21 cellular contexts compared by ENCODE assay signal in the genomic region with DNA sequence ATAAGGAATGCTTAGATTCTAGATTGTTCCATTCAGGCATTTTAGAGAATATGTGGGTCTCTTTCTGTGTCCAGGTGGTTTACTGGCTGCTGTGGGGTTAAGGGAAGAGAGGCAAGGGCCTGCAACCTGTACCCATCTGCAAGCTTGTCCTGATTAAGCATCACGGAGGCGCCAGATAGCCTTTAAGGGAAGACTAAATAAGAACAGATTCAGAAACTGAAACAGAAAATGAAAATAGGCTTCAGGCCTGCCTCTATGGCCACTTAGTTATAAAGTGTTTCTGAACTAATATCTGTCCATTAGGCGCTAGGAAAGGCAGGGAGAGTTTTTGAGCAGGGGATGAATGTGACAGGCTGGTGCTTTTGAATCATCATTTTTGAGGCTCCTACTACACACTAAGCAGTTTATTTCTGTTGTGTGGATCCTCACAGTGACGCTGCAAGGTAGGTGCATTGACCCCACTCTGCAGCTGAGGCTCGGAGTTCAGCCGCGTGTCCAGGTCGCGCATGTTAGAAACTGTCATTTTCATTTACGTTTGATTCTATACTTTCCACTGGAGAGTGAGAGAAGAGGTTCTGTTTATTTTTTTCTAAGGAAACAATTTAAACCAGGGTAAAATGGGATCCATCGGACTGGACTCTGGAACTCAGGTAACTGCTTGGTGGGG. TPM values are rescaled to one million over a fixed set of nuclear protein-coding genes. Genes with fewer than 3 reads are reported as not detected.
DNase-seq lines count a peak whose midpoint lies in the region; ATAC-seq and TF ChIP-seq lines count a peak whose summit lies in the region.
"Had no signal": no experiment of that assay in that cellular context is flagged by ENCODE, and none has a peak within 500 bp of the region (broad histone marks: within the 10 kb centered on the region; RNA-seq: fewer than 3 reads in every experiment).

No MANE protein-coding gene starts in this region.

- H3K9ac ChIP-seq in BLaER1 (no peak overlapping the region), Loucy (ENCODE audit: low read depth, low read length, poor library complexity, severe bottlenecking) (peak overlapping the region; percentile 81)

- no peaks in the 10 kb centered on the region for H3K79me2 ChIP-seq in Loucy (ENCODE audit: insufficient read depth, low read length)

- H3K4me3 Mint-ChIP-seq in activated CD4-positive, alpha-beta memory T cell treated with anti-CD3 and anti-CD28 coated beads for 36 hours, result no peak overlapping the region
- H3K4me3 Mint-ChIP-seq: CD8-positive, alpha-beta T cell had no signal

- H3K27me3 ChIP-seq in BLaER1 (no peaks in the 10 kb centered on the region), Loucy (ENCODE audit: insufficient read depth, low read length, poor library complexity, severe bottlenecking) (no peaks in the 10 kb centered on the region), WERI-Rb-1 (ENCODE audit: insufficient read depth, low read depth, severe bottlenecking) (no peaks in the 10 kb centered on the region), right lobe of liver (no peaks in the 10 kb centered on the region)
- H3K27me3 ChIP-seq: BE2C had no signal

- 38% methylated on average over 11 of the region's 11 CpGs for WGBS in right lobe of liver (ENCODE audit: insufficient coverage, low coverage, low lambda C conversion rate, missing lambda C conversion rate)

- no peak for DNase-seq in WERI-Rb-1
- DNase-seq in right lobe of liver, result peak in 1 of 3 donors; percentile 55
- no peak for DNase-seq in activated CD4-positive, alpha-beta memory T cell treated with anti-CD3 and anti-CD28 coated beads for 36 hours
- no peak for DNase-seq in NK-92 (lab: John Stamatoyannopoulos, UW; ENCODE audit: unreplicated experiment)
- DNase-seq: BE2C; Calu3; CD8-positive, alpha-beta T cell; DMS53; EL; KBM-7; NCI-H1048; NCI-H1436 treated with DMSO at 0.1 percent for 48 hours; NCI-H2029; NCI-H446; NCI-H526 treated with DMSO at 0.1 percent for 48 hours; NK-92 treated with Interleukin-12 subunit alpha and Interleukin-12 subunit beta, amount 100 ng/mL, for 24 hours; SHP77 treated with DMSO at 0.1 percent for 48 hours had no signal

- H3K4me1 ChIP-seq in BLaER1 (peaks cover 55% of the 10 kb centered on the region), Loucy (ENCODE audit: insufficient read depth, low read length, poor library complexity, severe bottlenecking) (peaks cover 82% of the 10 kb centered on the region), right lobe of liver (peaks cover 0 to 12% (median 2%) of the 10 kb centered on the region in 4 donors)

- no peak for TF ChIP-seq POLR2A in right lobe of liver (IDR thresholded peaks at IDR 0.05)

- TF ChIP-seq CTCF in Loucy (conservative IDR thresholded peaks at IDR 0.05; ENCODE audit: low read length) (no peak), WERI-Rb-1 (IDR thresholded peaks at IDR 0.05; ENCODE audit: low read depth, low read length) (no peak), right lobe of liver (IDR thresholded peaks at IDR 0.05) (no peak)

- no peaks in the 10 kb centered on the region for H3K9me3 Mint-ChIP-seq in activated CD4-positive, alpha-beta memory T cell treated with anti-CD3 and anti-CD28 coated beads for 36 hours
- H3K9me3 Mint-ChIP-seq: CD8-positive, alpha-beta T cell had no signal

- peaks cover 3% of the 10 kb centered on the region; the same call in 1 of the 2 replicates for H3F3A ChIP-seq in Loucy (ENCODE audit: low read depth)

- peaks cover 5% of the 10 kb centered on the region for H3K4me1 Mint-ChIP-seq in activated CD4-positive, alpha-beta memory T cell treated with anti-CD3 and anti-CD28 coated beads for 36 hours (ENCODE audit: low read depth)

- H3K27ac Mint-ChIP-seq in activated CD4-positive, alpha-beta memory T cell treated with anti-CD3 and anti-CD28 coated beads for 36 hours, result no peak overlapping the region
- H3K27ac Mint-ChIP-seq: CD8-positive, alpha-beta T cell had no signal

- POLR2A ChIA-PET in activated CD4-positive, alpha-beta memory T cell treated with anti-CD3 and anti-CD28 coated beads for 36 hours (lab: Charles Lee), result no interaction called here

- peak; percentile 64 to 79 (median 70) for ATAC-seq in right lobe of liver
- ATAC-seq in HG03095 (IDR thresholded peaks at IDR 0.05; ENCODE audit: unreplicated experiment), result no peak
- ATAC-seq: CD8-positive, alpha-beta T cell; SK-N-SH treated with all-trans-retinoic acid at 6 μM for 48 hours had no signal

- no peaks in the 10 kb centered on the region for H3K9me2 ChIP-seq in Loucy (replicated peaks; ENCODE audit: low read depth, low read length)

- no peaks in the 10 kb centered on the region for H4K20me1 ChIP-seq in BLaER1
- H4K20me1 ChIP-seq in Loucy (ENCODE audit: insufficient read depth, low read length, poor library complexity, severe bottlenecking), result no peaks in the 10 kb centered on the region

- no peak overlapping the region for H3K27ac ChIP-seq in BLaER1
- H3K27ac ChIP-seq in WERI-Rb-1, result peak overlapping the region; percentile 37
- H3K27ac ChIP-seq in right lobe of liver, result no peak overlapping the region

- CTCF ChIA-PET in activated CD4-positive, alpha-beta memory T cell treated with anti-CD3 and anti-CD28 coated beads for 36 hours (lab: Charles Lee), result no interaction called here

- H3K36me3 Mint-ChIP-seq in activated CD4-positive, alpha-beta memory T cell treated with anti-CD3 and anti-CD28 coated beads for 36 hours, result no peaks in the 10 kb centered on the region

- H3K4me2 ChIP-seq in BLaER1 (peak overlapping the region; percentile 53), Loucy (ENCODE audit: low read depth, low read length, poor library complexity, severe bottlenecking) (peak overlapping the region; percentile 22)

- H2AFZ ChIP-seq in Loucy (ENCODE audit: low read length), result peak overlapping the region; percentile 11; the same call in 1 of the 2 replicates

- H3K27me3 Mint-ChIP-seq in activated CD4-positive, alpha-beta memory T cell treated with anti-CD3 and anti-CD28 coated beads for 36 hours, result no peaks in the 10 kb centered on the region

- H3K4me3 ChIP-seq in BLaER1, result no peak overlapping the region
- no peak overlapping the region for H3K4me3 ChIP-seq in Loucy (ENCODE audit: low read length, poor library complexity, severe bottlenecking)
- H3K4me3 ChIP-seq in WERI-Rb-1 (ENCODE audit: low read depth, low read length), result no peak overlapping the region
- H3K4me3 ChIP-seq in right lobe of liver, result no peak overlapping the region

- H3K36me3 ChIP-seq in BLaER1, result no peaks in the 10 kb centered on the region
- no peaks in the 10 kb centered on the region for H3K36me3 ChIP-seq in Loucy (ENCODE audit: insufficient read depth, low read length)
- H3K36me3 ChIP-seq in WERI-Rb-1, result no peaks in the 10 kb centered on the region
- no peaks in the 10 kb centered on the region for H3K36me3 ChIP-seq in right lobe of liver
- H3K36me3 ChIP-seq: BE2C had no signal

- intact Hi-C loops in right lobe of liver (cut with DNase I), result no loop called here
- intact Hi-C loops in activated CD4-positive, alpha-beta memory T cell treated with anti-CD3 and anti-CD28 coated beads for 36 hours (cut with micrococcal nuclease), result no loop called here

- no peaks in the 10 kb centered on the region for H3K9me3 ChIP-seq in BLaER1
- no peaks in the 10 kb centered on the region for H3K9me3 ChIP-seq in Loucy (ENCODE audit: insufficient read depth, low read depth, low read length)
- no peaks in the 10 kb centered on the region for H3K9me3 ChIP-seq in WERI-Rb-1 (ENCODE audit: severe bottlenecking)
- H3K9me3 ChIP-seq in right lobe of liver, result no peaks in the 10 kb centered on the region
- H3K9me3 ChIP-seq: BE2C had no signal

RNA-seq across cellular contexts. Expression of a gene that starts 47.4 kb away (rescaled TPM):
- 100 to 1,000 TPM in 1 of 6 experiments, 10 to 100 TPM in 4, 1 to 10 TPM in 1; 8.2 to 114 (median 26.5) TPM for total RNA-seq in right lobe of liver
- under 1 TPM in 1 of 2 experiments, not detected in 1; 0.43 TPM for total RNA-seq in activated CD4-positive, alpha-beta memory T cell treated with anti-CD3 and anti-CD28 coated beads for 36 hours
- total RNA-seq: CD8-positive, alpha-beta T cell had no signal

Comparison
In these comparisons a context has a peak if more than half of its experiments do, and no peak if none do; other contexts are left out.
1. RNA of a gene that starts 47.4 kb away (total RNA-seq): 8.2 to 114 TPM in right lobe of liver; 0.43 TPM in activated CD4-positive, alpha-beta memory T cell treated with anti-CD3 and anti-CD28 coated beads for 36 hours; every median in the first group is over 4 times any median in the second.